Comparison of ENCODE assay signal across 16 cellular contexts in the genomic region with DNA sequence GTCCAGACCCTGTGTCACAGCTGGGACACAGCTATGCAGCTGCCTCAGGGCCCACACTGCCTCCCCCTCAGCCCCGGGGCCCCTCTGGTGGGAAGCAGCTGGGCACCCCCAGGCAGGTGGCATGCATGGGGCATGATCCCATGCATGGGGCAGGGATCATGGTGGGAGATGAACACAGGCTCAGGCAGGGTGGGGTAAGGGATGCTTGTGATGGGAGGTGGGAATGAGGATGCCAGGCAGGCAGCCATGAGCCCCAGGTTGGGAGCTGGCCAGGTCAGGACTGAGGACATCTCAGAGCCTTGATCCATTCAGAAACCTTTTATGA. TPM values are rescaled to one million over a fixed set of nuclear protein-coding genes. Genes with fewer than 3 reads are reported as not detected.
DNase-seq lines count a peak whose midpoint lies in the region; ATAC-seq and TF ChIP-seq lines count a peak whose summit lies in the region.
"Had no signal": no experiment of that assay in that cellular context is flagged by ENCODE, and none has a peak within 500 bp of the region (broad histone marks: within the 10 kb centered on the region; RNA-seq: fewer than 3 reads in every experiment).

No MANE protein-coding gene starts in this region.

- H3K9me3 ChIP-seq in esophagus (ENCODE audit: control insufficient read depth in 2 of 2, insufficient read depth in 1 of 2, low read depth in 1 of 2, low read length in 1 of 2) (no peaks in the 10 kb centered on the region), left lung (no peaks in the 10 kb centered on the region)
- H3K9me3 ChIP-seq: pancreas had no signal

- H3K27me3 ChIP-seq in esophagus (ENCODE audit: control insufficient read depth in 1 of 2, insufficient read depth in 2 of 2, low read length in 2 of 2) (no peaks in the 10 kb centered on the region), left lung (no peaks in the 10 kb centered on the region)
- H3K27me3 ChIP-seq: pancreas had no signal

- no peaks in the 10 kb centered on the region for H3K27me3 Mint-ChIP-seq in activated CD4-positive, alpha-beta T cell treated with anti-CD3 and anti-CD28 coated beads for 36 hours
- no peaks in the 10 kb centered on the region for H3K27me3 Mint-ChIP-seq in WTC11 (ENCODE audit: low read depth)
- H3K27me3 Mint-ChIP-seq in stimulated activated memory B cell treated with anti-CD40 and anti-IgM and Interleukin-4, amounts not matched to agents 10 μg/mL and 1 μg/mL and 100 μg/mL, for 72 hours: no peaks in the 10 kb centered on the region

- no peak for DNase-seq in activated CD4-positive, alpha-beta T cell treated with anti-CD3 and anti-CD28 coated beads for 36 hours
- no peak for DNase-seq in activated CD4-positive, alpha-beta T cell treated with anti-CD3 and anti-CD28 coated beads for 48 hours
- DNase-seq in WTC11 (ENCODE audit: low spot score) (no peak), left lung (no peak), NCI-H748 treated with DMSO at 0.1 percent for 48 hours (lab: John Stamatoyannopoulos, UW) (no peak)
- DNase-seq: 8988T, dermis blood vessel endothelial cell, HFFc6, left ventricle myocardium superior, NCI-H1417 treated with DMSO at 0.1 percent for 48 hours, NCI-H526 treated with DMSO at 0.1 percent for 48 hours had no signal

- H3K36me3 Mint-ChIP-seq in activated CD4-positive, alpha-beta T cell treated with anti-CD3 and anti-CD28 coated beads for 36 hours (ENCODE audit: low read depth): peaks cover 24% of the 10 kb centered on the region
- H3K36me3 Mint-ChIP-seq in WTC11: no peaks in the 10 kb centered on the region
- H3K36me3 Mint-ChIP-seq in stimulated activated memory B cell treated with anti-CD40 and anti-IgM and Interleukin-4, amounts not matched to agents 10 μg/mL and 1 μg/mL and 100 μg/mL, for 72 hours: peaks cover 31% of the 10 kb centered on the region

- intact Hi-C loops in activated CD4-positive, alpha-beta T cell treated with anti-CD3 and anti-CD28 coated beads for 36 hours (cut with DNase I, micrococcal nuclease): no loop called here
- intact Hi-C loops in left lung (cut with DNase I): no loop called here

- ATAC-seq in activated CD4-positive, alpha-beta T cell treated with anti-CD3 and anti-CD28 coated beads for 36 hours: no peak
- ATAC-seq in WTC11: no peak
- no peak for ATAC-seq in stimulated activated memory B cell treated with anti-CD40 and anti-IgM and Interleukin-4, amounts not matched to agents 10 μg/mL and 1 μg/mL and 100 μg/mL, for 72 hours
- no peak for ATAC-seq in GM21576 (IDR thresholded peaks at IDR 0.05; ENCODE audit: unreplicated experiment)
- no peak for ATAC-seq in left lung
- ATAC-seq: GM12878, left ventricle myocardium superior, pancreas had no signal

- H3K4me1 Mint-ChIP-seq in activated CD4-positive, alpha-beta T cell treated with anti-CD3 and anti-CD28 coated beads for 36 hours: peaks cover 93% of the 10 kb centered on the region
- peaks cover 53% of the 10 kb centered on the region for H3K4me1 Mint-ChIP-seq in WTC11
- peaks cover 88% of the 10 kb centered on the region for H3K4me1 Mint-ChIP-seq in stimulated activated memory B cell treated with anti-CD40 and anti-IgM and Interleukin-4, amounts not matched to agents 10 μg/mL and 1 μg/mL and 100 μg/mL, for 72 hours

- peaks cover 0 to 3% of the 10 kb centered on the region in 2 donors for H3K36me3 ChIP-seq in esophagus (ENCODE audit: control insufficient read depth in 2 of 2, insufficient read depth in 2 of 2, low read length in 1 of 2)
- no peaks in the 10 kb centered on the region for H3K36me3 ChIP-seq in left lung
- H3K36me3 ChIP-seq: pancreas had no signal

- H3K4me1 ChIP-seq in esophagus (ENCODE audit: control insufficient read depth in 2 of 2, insufficient read depth in 2 of 2, low read length in 1 of 2): peaks cover 27 to 46% of the 10 kb centered on the region in 2 donors
- H3K4me1 ChIP-seq in left lung: peaks cover 19 to 44% of the 10 kb centered on the region in 2 donors

- POLR2A ChIA-PET in activated CD4-positive, alpha-beta T cell treated with anti-CD3 and anti-CD28 coated beads for 36 hours (lab: Charles Lee): interaction anchor here (0.8 to 1.1 kb wide), 2 partner anchors 19 to 21 kb away, joined by 3 read pairs; partner anchors contain the start of gene EEIG1
- POLR2A ChIA-PET in WTC11 (lab: Charles Lee): interaction anchor here (1.3 kb wide), 1 partner anchor 17 kb away, joined by 6 read pairs; no protein-coding TSS in a partner anchor

- H3K4me3 ChIP-seq in esophagus (ENCODE audit: low read depth in 1 of 2, low read length in 2 of 2) (no peak overlapping the region), left lung (no peak overlapping the region)
- H3K4me3 ChIP-seq: GM12878, pancreas had no signal

- peak overlapping the region; percentile 89 to 95 for H3K27ac ChIP-seq in esophagus (ENCODE audit: low read depth in 2 of 2, low read length in 1 of 2)
- H3K27ac ChIP-seq in left lung: peak overlapping the region in 1 of 2 donors; percentile 8

- no peak overlapping the region for H3K4me3 Mint-ChIP-seq in activated CD4-positive, alpha-beta T cell treated with anti-CD3 and anti-CD28 coated beads for 36 hours
- no peak overlapping the region for H3K4me3 Mint-ChIP-seq in WTC11
- H3K4me3 Mint-ChIP-seq in stimulated activated memory B cell treated with anti-CD40 and anti-IgM and Interleukin-4, amounts not matched to agents 10 μg/mL and 1 μg/mL and 100 μg/mL, for 72 hours: no peak overlapping the region
- H3K4me3 Mint-ChIP-seq: HFFc6 had no signal

- CTCF ChIA-PET in activated CD4-positive, alpha-beta T cell treated with anti-CD3 and anti-CD28 coated beads for 36 hours (lab: Charles Lee): interaction anchor here (1.1 to 2.1 kb wide), 5 partner anchors 9 to 156 kb away, joined by 4 to 16 read pairs (median 5); no protein-coding TSS in a partner anchor
- CTCF ChIA-PET in WTC11 (lab: Charles Lee): interaction anchor here (0.9 to 3.6 kb wide), 11 partner anchors 9 to 164 kb away, joined by 3 to 43 read pairs (median 4); no protein-coding TSS in a partner anchor

- 71 to 82% methylated on average over 1 of the region's 1 CpG for WGBS in esophagus, 2 donors

- no peak for TF ChIP-seq CTCF in WTC11 (IDR thresholded peaks at IDR 0.05)
- TF ChIP-seq CTCF in left lung (IDR thresholded peaks at IDR 0.05): no peak

- peak overlapping the region; percentile 98 for H3K27ac Mint-ChIP-seq in activated CD4-positive, alpha-beta T cell treated with anti-CD3 and anti-CD28 coated beads for 36 hours
- H3K27ac Mint-ChIP-seq in WTC11: 0 out of 2 replicates have a peak overlapping the region, but pooled peaks have one; percentile 42
- peak overlapping the region; percentile 94 for H3K27ac Mint-ChIP-seq in stimulated activated memory B cell treated with anti-CD40 and anti-IgM and Interleukin-4, amounts not matched to agents 10 μg/mL and 1 μg/mL and 100 μg/mL, for 72 hours
- H3K27ac Mint-ChIP-seq: HFFc6 had no signal

- no peaks in the 10 kb centered on the region for H3K9me3 Mint-ChIP-seq in activated CD4-positive, alpha-beta T cell treated with anti-CD3 and anti-CD28 coated beads for 36 hours (ENCODE audit: low read depth)
- peaks cover 4% of the 10 kb centered on the region; the same call in 1 of the 2 replicates for H3K9me3 Mint-ChIP-seq in WTC11
- H3K9me3 Mint-ChIP-seq in stimulated activated memory B cell treated with anti-CD40 and anti-IgM and Interleukin-4, amounts not matched to agents 10 μg/mL and 1 μg/mL and 100 μg/mL, for 72 hours: peaks cover 2% of the 10 kb centered on the region
- H3K9me3 Mint-ChIP-seq: HFFc6 had no signal

TF ChIP-seq in WTC11, 78 proteins besides CTCF, POLR2A, EP300 and RAD21 (continues in another document):
- no peak for TF ChIP-seq SMAD3 (CRISPR knock-in tag; IDR thresholded peaks at IDR 0.05; ENCODE audit: borderline replicate concordance)
- TF ChIP-seq HMGA2 (CRISPR knock-in tag; IDR thresholded peaks at IDR 0.05): no peak
- no peak for TF ChIP-seq TP53 (CRISPR knock-in tag; IDR thresholded peaks at IDR 0.05)
- TF ChIP-seq ZNF219 (CRISPR knock-in tag; IDR thresholded peaks at IDR 0.05; ENCODE audit: borderline replicate concordance): no peak
- no peak for TF ChIP-seq ZNF423 (CRISPR knock-in tag; IDR thresholded peaks at IDR 0.05)
- no peak for TF ChIP-seq ATF3 (CRISPR knock-in tag; conservative IDR thresholded peaks at IDR 0.05)
- TF ChIP-seq, protein P1, sequence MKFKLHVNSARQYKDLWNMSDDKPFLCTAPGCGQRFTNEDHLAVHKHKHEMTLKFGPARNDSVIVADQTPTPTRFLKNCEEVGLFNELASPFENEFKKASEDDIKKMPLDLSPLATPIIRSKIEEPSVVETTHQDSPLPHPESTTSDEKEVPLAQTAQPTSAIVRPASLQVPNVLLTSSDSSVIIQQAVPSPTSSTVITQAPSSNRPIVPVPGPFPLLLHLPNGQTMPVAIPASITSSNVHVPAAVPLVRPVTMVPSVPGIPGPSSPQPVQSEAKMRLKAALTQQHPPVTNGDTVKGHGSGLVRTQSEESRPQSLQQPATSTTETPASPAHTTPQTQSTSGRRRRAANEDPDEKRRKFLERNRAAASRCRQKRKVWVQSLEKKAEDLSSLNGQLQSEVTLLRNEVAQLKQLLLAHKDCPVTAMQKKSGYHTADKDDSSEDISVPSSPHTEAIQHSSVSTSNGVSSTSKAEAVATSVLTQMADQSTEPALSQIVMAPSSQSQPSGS (CRISPR knock-in tag; IDR thresholded peaks at IDR 0.05; ENCODE audit: borderline replicate concordance, low read depth): no peak
- no peak for TF ChIP-seq JUN (CRISPR knock-in tag; IDR thresholded peaks at IDR 0.05)

RNA-seq across cellular contexts. Expression of gene EEIG1, which starts 19.7 kb away (rescaled TPM):
- 10 to 100 TPM; 56.2 to 58.4 TPM for total RNA-seq in activated CD4-positive, alpha-beta T cell treated with anti-CD3 and anti-CD28 coated beads for 36 hours
- total RNA-seq in WTC11 (2021): 42.2 to 66.4 TPM (median 51.3 TPM) in 3 replicates
- 10 to 100 TPM; 34.3 to 53.1 TPM for polyA plus RNA-seq in esophagus
- total RNA-seq in left lung: 10 to 100 TPM; 60.7 to 67.3 TPM

RNA-seq across cellular contexts. Expression of gene DPM2, which starts 23.5 kb away (rescaled TPM):
- 10 to 100 TPM; 44.1 to 46.6 TPM for total RNA-seq in activated CD4-positive, alpha-beta T cell treated with anti-CD3 and anti-CD28 coated beads for 36 hours
- total RNA-seq in WTC11 (2021): 53.3 to 58.2 TPM (median 56.1 TPM) in 3 replicates
- 10 to 100 TPM; 25.2 to 28.2 TPM for polyA plus RNA-seq in esophagus
- 10 to 100 TPM; 38.6 to 47.6 TPM for total RNA-seq in left lung

RNA-seq across cellular contexts. Expression of gene PIP5KL1, which starts 30.6 kb away (rescaled TPM):
- 1 to 10 TPM; 1.9 to 2.8 TPM for total RNA-seq in activated CD4-positive, alpha-beta T cell treated with anti-CD3 and anti-CD28 coated beads for 36 hours
- total RNA-seq in WTC11 (2021): 15.8 to 20.2 TPM (median 16.8 TPM) in 3 replicates
- polyA plus RNA-seq in esophagus: 1 to 10 TPM; 2.7 to 4.8 TPM
- 1 to 10 TPM; 3.8 to 6.7 TPM for total RNA-seq in left lung
- total RNA-seq: left ventricle myocardium superior had no signal

RNA-seq across cellular contexts. Expression of gene ST6GALNAC4, which starts 44.3 kb away (rescaled TPM):
- 10 to 100 TPM; 14.9 to 20.7 TPM for total RNA-seq in activated CD4-positive, alpha-beta T cell treated with anti-CD3 and anti-CD28 coated beads for 36 hours
- total RNA-seq in WTC11 (2021): 25.1 to 25.7 TPM (median 25.4 TPM) in 3 replicates
- polyA plus RNA-seq in esophagus: 10 to 100 TPM in 1 of 2 donors, 1 to 10 TPM in 1; 4.6 to 15.3 TPM
- 10 to 100 TPM; 62.5 to 89.9 TPM for total RNA-seq in left lung

Comparison
In these comparisons a context has a peak if more than half of its experiments do, and no peak if none do; other contexts are left out.
1. H3K27ac Mint-ChIP-seq: peak in every context shown above with its lines; median percentile 98 in activated CD4-positive, alpha-beta T cell treated with anti-CD3 and anti-CD28 coated beads for 36 hours; 94 in stimulated activated memory B cell treated with anti-CD40 and anti-IgM and Interleukin-4, amounts not matched to agents 10 μg/mL and 1 μg/mL and 100 μg/mL, for 72 hours; 42 in WTC11.